1 cellular context compared by ENCODE assay signal in the genomic region with DNA sequence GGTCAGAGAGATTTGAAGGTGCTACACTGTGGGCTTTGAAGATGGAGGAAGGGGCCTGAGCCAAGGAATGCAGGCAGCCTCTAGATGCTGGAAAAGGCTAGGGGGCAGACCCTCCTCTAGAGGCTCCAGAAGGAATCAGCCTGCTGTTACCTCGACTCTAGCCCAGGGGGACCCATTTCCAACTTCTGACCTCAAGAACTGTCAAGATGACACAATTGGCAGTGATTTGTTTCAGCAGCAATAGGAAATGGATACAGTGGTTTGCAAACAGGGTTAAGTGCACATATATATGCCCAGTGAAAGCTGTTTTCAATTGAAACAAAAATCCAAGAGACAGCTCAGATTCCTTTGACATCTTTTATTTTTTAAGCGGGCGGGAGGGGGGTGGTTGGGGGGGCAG.
A peak's percentile ranks its signal among the peaks of the same experiment; 100 is the strongest.
TF ChIP-seq lines count a peak whose summit lies in the region.

No MANE protein-coding gene starts in this region.

TF ChIP-seq in K562, 482 proteins besides CTCF, POLR2A, EP300 and RAD21:
- TF ChIP-seq, protein P1, sequence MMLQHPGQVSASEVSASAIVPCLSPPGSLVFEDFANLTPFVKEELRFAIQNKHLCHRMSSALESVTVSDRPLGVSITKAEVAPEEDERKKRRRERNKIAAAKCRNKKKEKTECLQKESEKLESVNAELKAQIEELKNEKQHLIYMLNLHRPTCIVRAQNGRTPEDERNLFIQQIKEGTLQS (IDR thresholded peaks at IDR 0.05): 0 out of 2 replicates have a peak, but pooled peaks have one; percentile 5
- TF ChIP-seq, protein P1 (CRISPR knock-in tag; conservative IDR thresholded peaks at IDR 0.05): no peak
- TF ChIP-seq KDM1A (IDR thresholded peaks at IDR 0.05) (peak; percentile 39 to 61; a peak in 1 of 4 replicates), RCOR1 (IDR thresholded peaks at IDR 0.05; ENCODE audit: borderline replicate concordance in 1 of 2, low read depth in 2 of 2, low read length in 2 of 2) (peak in 1 of 2 experiments; percentile 56; a peak in 2 of 4 replicates), MEIS2 (IDR thresholded peaks at IDR 0.05; ENCODE audit: partially characterized antibody) (peak; percentile 32)
- TF ChIP-seq, protein P2, sequence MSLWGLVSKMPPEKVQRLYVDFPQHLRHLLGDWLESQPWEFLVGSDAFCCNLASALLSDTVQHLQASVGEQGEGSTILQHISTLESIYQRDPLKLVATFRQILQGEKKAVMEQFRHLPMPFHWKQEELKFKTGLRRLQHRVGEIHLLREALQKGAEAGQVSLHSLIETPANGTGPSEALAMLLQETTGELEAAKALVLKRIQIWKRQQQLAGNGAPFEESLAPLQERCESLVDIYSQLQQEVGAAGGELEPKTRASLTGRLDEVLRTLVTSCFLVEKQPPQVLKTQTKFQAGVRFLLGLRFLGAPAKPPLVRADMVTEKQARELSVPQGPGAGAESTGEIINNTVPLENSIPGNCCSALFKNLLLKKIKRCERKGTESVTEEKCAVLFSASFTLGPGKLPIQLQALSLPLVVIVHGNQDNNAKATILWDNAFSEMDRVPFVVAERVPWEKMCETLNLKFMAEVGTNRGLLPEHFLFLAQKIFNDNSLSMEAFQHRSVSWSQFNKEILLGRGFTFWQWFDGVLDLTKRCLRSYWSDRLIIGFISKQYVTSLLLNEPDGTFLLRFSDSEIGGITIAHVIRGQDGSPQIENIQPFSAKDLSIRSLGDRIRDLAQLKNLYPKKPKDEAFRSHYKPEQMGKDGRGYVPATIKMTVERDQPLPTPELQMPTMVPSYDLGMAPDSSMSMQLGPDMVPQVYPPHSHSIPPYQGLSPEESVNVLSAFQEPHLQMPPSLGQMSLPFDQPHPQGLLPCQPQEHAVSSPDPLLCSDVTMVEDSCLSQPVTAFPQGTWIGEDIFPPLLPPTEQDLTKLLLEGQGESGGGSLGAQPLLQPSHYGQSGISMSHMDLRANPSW (CRISPR knock-in tag; IDR thresholded peaks at IDR 0.05): no peak
